ENCODE assay signal across 13 cellular contexts in the genomic region with DNA sequence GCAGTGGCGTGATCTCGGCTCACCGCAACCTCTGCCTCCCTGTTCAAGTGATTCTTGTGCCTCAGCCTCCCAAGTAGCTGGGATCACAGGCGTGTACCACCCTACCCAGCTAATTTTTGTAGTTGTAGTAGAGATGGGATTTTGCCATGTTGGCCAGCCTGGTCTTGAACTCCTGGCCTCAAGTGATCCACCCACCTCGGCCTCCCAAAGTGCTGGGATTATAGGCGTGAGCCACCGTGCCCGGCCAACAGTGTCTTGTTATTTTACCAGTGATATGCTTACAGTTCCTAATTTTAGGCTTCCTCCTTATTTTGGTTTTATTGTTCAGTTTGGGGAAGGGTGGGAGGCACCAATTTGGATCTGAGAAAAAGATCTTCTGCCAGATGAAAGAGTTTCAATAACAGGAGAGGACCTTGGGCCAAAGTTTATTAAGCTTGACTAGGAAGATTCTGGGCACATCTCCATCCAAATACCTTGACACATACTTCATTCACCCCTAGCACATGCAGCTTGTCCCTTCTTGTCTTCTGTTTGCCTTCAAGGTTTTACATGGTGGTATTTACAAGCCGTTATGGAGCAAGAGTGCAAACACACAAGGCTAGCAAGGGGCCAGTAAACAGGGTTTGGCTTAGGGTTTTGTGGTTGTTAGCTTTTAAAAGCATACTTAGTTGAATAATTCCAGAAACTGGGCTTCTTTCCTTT.
DNase-seq lines count a peak whose midpoint lies in the region; ATAC-seq, FAIRE-seq and TF ChIP-seq lines count a peak whose summit lies in the region.
"Had no signal": no experiment of that assay in that cellular context is flagged by ENCODE, and none has a peak within 500 bp of the region (broad histone marks: within the 10 kb centered on the region; RNA-seq: fewer than 3 reads in every experiment).

No MANE protein-coding gene starts in this region.

- no peak overlapping the region for H3K4me3 ChIP-seq in left ventricle myocardium inferior
- no peak overlapping the region for H3K4me3 ChIP-seq in endothelial cell of umbilical vein (replicated peaks in 1 of 3; ENCODE audit: insufficient read depth in 1 of 3, low read depth in 1 of 3, low read length in 3 of 3)
- no peak overlapping the region for H3K4me3 ChIP-seq in uterus
- H3K4me3 ChIP-seq: tibial nerve had no signal

- no TSS peak for BruUV-seq in endothelial cell of umbilical vein (replicated peaks; lab: Mats Ljungman, UMichigan)

- H3K4me1 ChIP-seq in left ventricle myocardium inferior (peaks cover 78% of the 10 kb centered on the region), endothelial cell of umbilical vein (ENCODE audit: control insufficient read depth, extremely low read depth, insufficient read depth, low read length) (peaks cover 18% of the 10 kb centered on the region), uterus (peaks cover 0 to 7% of the 10 kb centered on the region in 2 donors)

- no peaks in the 10 kb centered on the region for H3K9me1 ChIP-seq in endothelial cell of umbilical vein (replicated peaks; ENCODE audit: control insufficient read depth, extremely low read depth, insufficient read depth, low read length)

- H3K9ac ChIP-seq in endothelial cell of umbilical vein (replicated peaks; ENCODE audit: extremely low read depth, insufficient read depth, low read length) = no peak overlapping the region

- intact Hi-C loops in left ventricle myocardium inferior (cut with micrococcal nuclease) = no loop called here
- intact Hi-C loops in Right ventricle myocardium inferior (cut with DNase I) = no loop called here
- intact Hi-C loops in endothelial cell of umbilical vein (cut with micrococcal nuclease) = no loop called here
- intact Hi-C loops in uterus (cut with DNase I; ENCODE audit: low total_unique reads) = no loop called here

- H2AFZ ChIP-seq in endothelial cell of umbilical vein (ENCODE audit: low read depth, low read length) = peak overlapping the region; percentile 11

- POLR2A ChIA-PET in endothelial cell of umbilical vein (lab: Charles Lee) = no interaction called here

- no peak overlapping the region for H3K4me3 Mint-ChIP-seq in mesothelial cell of epicardium
- H3K4me3 Mint-ChIP-seq: nephron progenitor cell had no signal

- CTCF ChIA-PET in endothelial cell of umbilical vein (lab: Charles Lee) = no interaction called here

- TF ChIP-seq CTCF in left ventricle myocardium inferior (IDR thresholded peaks at IDR 0.05; ENCODE audit: borderline replicate concordance) (no peak), endothelial cell of umbilical vein (IDR thresholded peaks at IDR 0.05; ENCODE audit: extremely low read depth in 1 of 2, insufficient read depth in 1 of 2, low read depth in 1 of 2, low read length in 2 of 2) (no peak), mesothelial cell of epicardium (IDR thresholded peaks at IDR 0.05; ENCODE audit: unreplicated experiment) (no peak), uterus (IDR thresholded peaks at IDR 0.05) (no peak)

- peaks cover 21% of the 10 kb centered on the region for H3K9me3 Mint-ChIP-seq in mesothelial cell of epicardium

- H3K9me3 ChIP-seq in left ventricle myocardium inferior (replicated peaks) = peaks cover 21% of the 10 kb centered on the region
- no peaks in the 10 kb centered on the region for H3K9me3 ChIP-seq in endothelial cell of umbilical vein (replicated peaks; ENCODE audit: control insufficient read depth, insufficient read depth, low read length)
- peaks cover 0 to 5% of the 10 kb centered on the region in 2 donors for H3K9me3 ChIP-seq in uterus

- dilution Hi-C loops in endothelial cell of umbilical vein (cut with MboI; ENCODE audit: extremely low pct_ligation_motif_present, low sequenced_read_pairs) = no loop called here

- H3K27ac ChIP-seq in left ventricle myocardium inferior (replicated peaks) (peak overlapping the region; percentile 53), endothelial cell of umbilical vein (ENCODE audit: insufficient read depth, low read depth, low read length) (no peak overlapping the region), uterus (peak overlapping the region; percentile 57 to 70)

- H3K4me1 Mint-ChIP-seq in mesothelial cell of epicardium = peaks cover 52% of the 10 kb centered on the region

- ATAC-seq in Right ventricle myocardium inferior (no peak), GM19324 (IDR thresholded peaks at IDR 0.05; ENCODE audit: low FRiP score, unreplicated experiment) (no peak)

- H3K36me3 ChIP-seq in left ventricle myocardium inferior = peaks cover 4% of the 10 kb centered on the region
- no peaks in the 10 kb centered on the region for H3K36me3 ChIP-seq in endothelial cell of umbilical vein (ENCODE audit: control insufficient read depth in 2 of 2, extremely low read depth in 1 of 2, insufficient read depth in 2 of 2, low read length in 2 of 2)
- no peaks in the 10 kb centered on the region for H3K36me3 ChIP-seq in uterus
- H3K36me3 ChIP-seq: tibial nerve had no signal

- FAIRE-seq in endothelial cell of umbilical vein (lab: Jason Lieb, UNC) = no peak
- FAIRE-seq: RCC 7860 had no signal

- no peak overlapping the region for H3K4me2 ChIP-seq in endothelial cell of umbilical vein (ENCODE audit: insufficient read depth, low read length)

- H4K20me1 ChIP-seq in endothelial cell of umbilical vein (replicated peaks; ENCODE audit: control insufficient read depth, extremely low read depth, insufficient read depth, low read length) = no peaks in the 10 kb centered on the region

- H3K27ac Mint-ChIP-seq in mesothelial cell of epicardium = peak overlapping the region; percentile 88
- H3K27ac Mint-ChIP-seq: CD4-positive, CD25-positive, alpha-beta regulatory T cell had no signal

- no peaks in the 10 kb centered on the region for H3K79me2 ChIP-seq in endothelial cell of umbilical vein (ENCODE audit: control insufficient read depth, insufficient read depth, low read length)

- H3K27me3 ChIP-seq in left ventricle myocardium inferior (ENCODE audit: low read depth) (no peaks in the 10 kb centered on the region), endothelial cell of umbilical vein (ENCODE audit: control insufficient read depth in 2 of 2, insufficient read depth in 2 of 2, low read length in 2 of 2) (no peaks in the 10 kb centered on the region), uterus (no peaks in the 10 kb centered on the region)
- H3K27me3 ChIP-seq: tibial nerve had no signal

- H3K27me3 Mint-ChIP-seq in mesothelial cell of epicardium (ENCODE audit: low read depth) = no peaks in the 10 kb centered on the region

- DNase-seq in left ventricle myocardium inferior (no peak), Right ventricle myocardium inferior (ENCODE audit: missing footprints) (no peak), endothelial cell of umbilical vein (ENCODE audit: low read depth, low spot score) (no peak), mesothelial cell of epicardium (ENCODE audit: low spot score in 2 of 2, unreplicated experiment in 2 of 2) (no peak), uterus (no peak), NCI-H345 (lab: John Stamatoyannopoulos, UW) (no peak), AML-193 (lab: John Stamatoyannopoulos, UW) (no peak)
- DNase-seq: activated naive CD4-positive, alpha-beta T cell; CD4-positive, CD25-positive, alpha-beta regulatory T cell; nephron progenitor cell had no signal

- H3K36me3 Mint-ChIP-seq in mesothelial cell of epicardium = peaks cover 20% of the 10 kb centered on the region

- no peak for TF ChIP-seq POLR2A in endothelial cell of umbilical vein (IDR thresholded peaks at IDR 0.05; ENCODE audit: low read depth, low read length)
- TF ChIP-seq POLR2A in uterus (IDR thresholded peaks at IDR 0.05) = no peak

TF ChIP-seq in endothelial cell of umbilical vein, 7 proteins besides CTCF, POLR2A, EP300 and RAD21:
- TF ChIP-seq JUN (IDR thresholded peaks at IDR 0.05; ENCODE audit: borderline replicate concordance, insufficient read depth, insufficient read length, low read depth) = no peak
- no peak for TF ChIP-seq POLR2AphosphoS5 (IDR thresholded peaks at IDR 0.05; ENCODE audit: insufficient read depth, low read depth, low read length)
- no peak for TF ChIP-seq EZH2 (IDR thresholded peaks at IDR 0.05; ENCODE audit: borderline replicate concordance, low read depth, low read length, severe bottlenecking)
- TF ChIP-seq, protein P1, sequence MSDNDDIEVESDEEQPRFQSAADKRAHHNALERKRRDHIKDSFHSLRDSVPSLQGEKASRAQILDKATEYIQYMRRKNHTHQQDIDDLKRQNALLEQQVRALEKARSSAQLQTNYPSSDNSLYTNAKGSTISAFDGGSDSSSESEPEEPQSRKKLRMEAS (IDR thresholded peaks at IDR 0.05; ENCODE audit: insufficient read depth, insufficient read length) = no peak
- TF ChIP-seq GATA2 (IDR thresholded peaks at IDR 0.05; ENCODE audit: insufficient read depth, insufficient read length, low read depth, low read length) = no peak
- no peak for TF ChIP-seq MYC (IDR thresholded peaks at IDR 0.05; ENCODE audit: low read depth, low read length)
- no peak for TF ChIP-seq FOS (IDR thresholded peaks at IDR 0.05; ENCODE audit: borderline replicate concordance, insufficient read depth, low read length)
